8 cellular contexts compared by ENCODE assay signal in the genomic region with DNA sequence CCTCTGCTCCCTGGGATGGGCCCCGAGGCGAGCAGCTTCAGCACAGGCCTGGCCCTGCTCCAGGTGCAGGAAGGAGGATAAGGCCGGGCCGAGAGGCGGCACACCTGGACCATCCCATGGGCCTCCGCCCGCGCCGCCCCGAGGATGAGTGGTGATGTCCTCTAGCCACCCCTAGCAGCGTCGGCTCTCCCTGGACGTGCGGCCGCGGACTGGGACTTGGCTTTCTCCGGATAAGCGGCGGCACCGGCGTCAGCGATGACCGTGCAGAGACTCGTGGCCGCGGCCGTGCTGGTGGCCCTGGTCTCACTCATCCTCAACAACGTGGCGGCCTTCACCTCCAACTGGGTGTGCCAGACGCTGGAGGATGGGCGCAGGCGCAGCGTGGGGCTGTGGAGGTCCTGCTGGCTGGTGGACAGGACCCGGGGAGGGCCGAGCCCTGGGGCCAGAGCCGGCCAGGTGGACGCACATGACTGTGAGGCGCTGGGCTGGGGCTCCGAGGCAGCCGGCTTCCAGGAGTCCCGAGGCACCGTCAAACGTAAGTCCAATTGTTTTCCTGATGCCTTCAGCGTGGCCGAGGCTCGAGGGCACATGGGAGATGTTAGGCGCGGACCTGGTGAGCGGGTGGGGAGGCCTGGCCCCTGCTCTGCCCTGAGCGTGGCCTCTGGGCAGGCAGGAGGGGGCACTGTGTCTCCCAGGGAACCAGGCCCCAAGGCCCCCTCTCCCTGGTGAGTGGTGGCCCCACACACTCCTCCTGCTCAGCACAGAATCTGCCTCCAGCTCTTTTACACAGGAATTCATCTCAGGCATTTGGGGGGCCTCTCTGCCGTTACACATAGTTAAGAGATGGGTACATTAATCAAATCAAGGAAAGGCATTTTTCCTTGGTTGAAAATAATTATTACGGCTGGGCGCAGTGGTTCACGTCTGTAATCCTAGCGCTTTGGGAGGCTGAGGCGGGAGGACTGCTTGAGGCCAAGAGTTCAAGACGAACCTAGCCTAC. TPM values are rescaled to one million over a fixed set of nuclear protein-coding genes. Genes with fewer than 3 reads are reported as not detected.
A peak's percentile ranks its signal among the peaks of the same experiment; 100 is the strongest.
DNase-seq lines count a peak whose midpoint lies in the region; ATAC-seq and TF ChIP-seq lines count a peak whose summit lies in the region.

No MANE protein-coding gene starts in this region.

- H3K4me1 ChIP-seq in left lung (peaks cover 17 to 53% of the 10 kb centered on the region in 2 donors), PC-9 (replicated peaks; ENCODE audit: insufficient read depth) (no peaks in the 10 kb centered on the region)

- peaks cover 24% of the 10 kb centered on the region for H3K36me3 Mint-ChIP-seq in HFFc6 (ENCODE audit: low read depth)
- peaks cover 31% of the 10 kb centered on the region for H3K36me3 Mint-ChIP-seq in activated naive CD8-positive, alpha-beta T cell treated with anti-CD3 and anti-CD28 coated beads, Interleukin-2, amount 10 ng/mL, durations not matched to agents 7 days and 5 days

- H4K20me1 ChIP-seq in PC-9 (ENCODE audit: insufficient read depth), result no peaks in the 10 kb centered on the region

- H3K27me3 ChIP-seq in left lung (peaks cover 0 to 20% of the 10 kb centered on the region in 2 donors), PC-9 (ENCODE audit: insufficient read depth, low read depth) (no peaks in the 10 kb centered on the region)

- H3K4me1 Mint-ChIP-seq in HFFc6 (ENCODE audit: low read depth), result peaks cover 55% of the 10 kb centered on the region
- peaks cover 43% of the 10 kb centered on the region for H3K4me1 Mint-ChIP-seq in activated naive CD8-positive, alpha-beta T cell treated with anti-CD3 and anti-CD28 coated beads, Interleukin-2, amount 10 ng/mL, durations not matched to agents 7 days and 5 days
- peaks cover 59% of the 10 kb centered on the region for H3K4me1 Mint-ChIP-seq in stimulated activated naive CD8-positive, alpha-beta T cell treated with anti-CD3 and anti-CD28 coated beads, Interleukin-15, amount 100 ng/mL, for 72 hours

- peak; percentile 36 for DNase-seq in HFFc6
- peak; percentile 53 for DNase-seq in activated naive CD8-positive, alpha-beta T cell treated with anti-CD3 and anti-CD28 coated beads, Interleukin-2, amount 10 ng/mL, durations not matched to agents 7 days and 5 days
- DNase-seq in left lung, result peak in 1 of 2 donors; percentile 80
- peak in 1 of 2 donors; percentile 44 for DNase-seq in stimulated activated naive CD8-positive, alpha-beta T cell treated with anti-CD3 and anti-CD28 coated beads, Interleukin-15, amount 100 ng/mL, for 72 hours
- no peak for DNase-seq in LoVo (ENCODE audit: low spot score)
- DNase-seq in NCI-H146 (lab: John Stamatoyannopoulos, UW), result no peak
- no peak for DNase-seq in NCI-H69 (lab: John Stamatoyannopoulos, UW)
- no peak for DNase-seq in PC-9

- no peaks in the 10 kb centered on the region for H3F3A ChIP-seq in PC-9 (ENCODE audit: insufficient read depth, low read depth)

- no TSS peak for BruUV-seq in PC-9 (replicated peaks; lab: Mats Ljungman, UMichigan)

- H3K4me2 ChIP-seq in PC-9, result no peak overlapping the region

- H3K36me3 ChIP-seq in left lung (peaks cover 0 to 33% of the 10 kb centered on the region in 2 donors), PC-9 (ENCODE audit: low read depth) (no peaks in the 10 kb centered on the region)

- H3K79me2 ChIP-seq in PC-9 (ENCODE audit: low read depth), result no peaks in the 10 kb centered on the region

- intact Hi-C loops in left lung (cut with DNase I) (no loop called here), PC-9 (cut with micrococcal nuclease; ENCODE audit: unreplicated experiment) (no loop called here)

- H3K27ac Mint-ChIP-seq in HFFc6, result peak overlapping the region; percentile 78
- H3K27ac Mint-ChIP-seq in activated naive CD8-positive, alpha-beta T cell treated with anti-CD3 and anti-CD28 coated beads, Interleukin-2, amount 10 ng/mL, durations not matched to agents 7 days and 5 days, result peak overlapping the region; percentile 93
- peak overlapping the region; percentile 95 to 97 for H3K27ac Mint-ChIP-seq in stimulated activated naive CD8-positive, alpha-beta T cell treated with anti-CD3 and anti-CD28 coated beads, Interleukin-15, amount 100 ng/mL, for 72 hours

- peak overlapping the region; percentile 91 for H3K4me3 Mint-ChIP-seq in HFFc6
- H3K4me3 Mint-ChIP-seq in activated naive CD8-positive, alpha-beta T cell treated with anti-CD3 and anti-CD28 coated beads, Interleukin-2, amount 10 ng/mL, durations not matched to agents 7 days and 5 days, result peak overlapping the region; percentile 97
- peak overlapping the region; percentile 91 to 96 for H3K4me3 Mint-ChIP-seq in stimulated activated naive CD8-positive, alpha-beta T cell treated with anti-CD3 and anti-CD28 coated beads, Interleukin-15, amount 100 ng/mL, for 72 hours

- peaks cover 7% of the 10 kb centered on the region for H3K27me3 Mint-ChIP-seq in HFFc6 (ENCODE audit: insufficient read depth)
- no peaks in the 10 kb centered on the region for H3K27me3 Mint-ChIP-seq in activated naive CD8-positive, alpha-beta T cell treated with anti-CD3 and anti-CD28 coated beads, Interleukin-2, amount 10 ng/mL, durations not matched to agents 7 days and 5 days
- H3K27me3 Mint-ChIP-seq in stimulated activated naive CD8-positive, alpha-beta T cell treated with anti-CD3 and anti-CD28 coated beads, Interleukin-15, amount 100 ng/mL, for 72 hours, result no peaks in the 10 kb centered on the region

- POLR2A ChIA-PET in activated naive CD8-positive, alpha-beta T cell treated with anti-CD3 and anti-CD28 coated beads, Interleukin-2, amount 10 ng/mL, durations not matched to agents 7 days and 5 days (lab: Charles Lee), result interaction anchor here (1.1 to 3.5 kb wide), 7 partner anchors 11 to 172 kb away, joined by 3 to 35 read pairs (median 10); partner anchors contain the start of genes CRAMP1, IFT140, MAPK8IP3 and TELO2
- POLR2A ChIA-PET in PC-9 (lab: Charles Lee; ENCODE audit: unreplicated experiment), result no interaction called here

- TF ChIP-seq CTCF in HFFc6 (IDR thresholded peaks at IDR 0.05) (peak; percentile 28; the same call in 1 of the 2 replicates), left lung (IDR thresholded peaks at IDR 0.05) (no peak), PC-9 (conservative IDR thresholded peaks at IDR 0.05) (no peak)

- ATAC-seq in activated naive CD8-positive, alpha-beta T cell treated with anti-CD3 and anti-CD28 coated beads, Interleukin-2, amount 10 ng/mL, durations not matched to agents 7 days and 5 days (ENCODE audit: low read depth), result peak; percentile 16
- ATAC-seq in left lung, result peak; percentile 2
- peak; percentile 39 for ATAC-seq in stimulated activated naive CD8-positive, alpha-beta T cell treated with anti-CD3 and anti-CD28 coated beads, Interleukin-15, amount 100 ng/mL, for 72 hours

- no peaks in the 10 kb centered on the region for H3K9me3 ChIP-seq in left lung
- H3K9me3 ChIP-seq in PC-9 (ENCODE audit: insufficient read depth, low read depth), result no peaks in the 10 kb centered on the region

- no peaks in the 10 kb centered on the region for H3K9me2 ChIP-seq in PC-9 (ENCODE audit: insufficient read depth)

- no peak overlapping the region for H2AFZ ChIP-seq in PC-9

- peak overlapping the region; percentile 82 for H3K27ac ChIP-seq in left lung
- no peak overlapping the region for H3K27ac ChIP-seq in PC-9

- CTCF ChIA-PET in PC-9 (lab: Charles Lee), result no interaction called here

- no peaks in the 10 kb centered on the region for H3K9me3 Mint-ChIP-seq in HFFc6
- no peaks in the 10 kb centered on the region for H3K9me3 Mint-ChIP-seq in activated naive CD8-positive, alpha-beta T cell treated with anti-CD3 and anti-CD28 coated beads, Interleukin-2, amount 10 ng/mL, durations not matched to agents 7 days and 5 days
- H3K9me3 Mint-ChIP-seq in stimulated activated naive CD8-positive, alpha-beta T cell treated with anti-CD3 and anti-CD28 coated beads, Interleukin-15, amount 100 ng/mL, for 72 hours, result no peaks in the 10 kb centered on the region

- H3K4me3 ChIP-seq in left lung (peak overlapping the region; percentile 51 to 54), PC-9 (no peak overlapping the region)

RNA-seq across cellular contexts. Expression of gene TMEM204, which starts 0.9 kb away (rescaled TPM):
- total RNA-seq in HFFc6 (2021; fragmentation: NEBNext Ultra II Directional; extraction: Animal tissue kit (Norgen Biotek cat#: 25700)), result 10 to 100 TPM; 15.4 to 28.5 (median 16.2) TPM
- 10 to 100 TPM; 68.3 to 72.0 TPM for total RNA-seq in activated naive CD8-positive, alpha-beta T cell treated with anti-CD3 and anti-CD28 coated beads, Interleukin-2, amount 10 ng/mL, durations not matched to agents 7 days and 5 days
- 10 to 100 TPM; 26.6 to 28.7 TPM for total RNA-seq in left lung
- total RNA-seq in PC-9 (2021), result not detected in 2 replicates

RNA-seq across cellular contexts. Expression of gene TELO2, which starts 41.2 kb away (rescaled TPM):
- total RNA-seq in HFFc6 (2021; fragmentation: NEBNext Ultra II Directional; extraction: Animal tissue kit (Norgen Biotek cat#: 25700)), result 10 to 100 TPM; 28.6 to 37.4 (median 34.8) TPM
- 10 to 100 TPM; 53.9 to 57.1 TPM for total RNA-seq in activated naive CD8-positive, alpha-beta T cell treated with anti-CD3 and anti-CD28 coated beads, Interleukin-2, amount 10 ng/mL, durations not matched to agents 7 days and 5 days
- total RNA-seq in left lung (10 to 100 TPM; 34.9 to 38.6 TPM), PC-9 (2021) (56.0 and 67.6 TPM in 2 replicates)

RNA-seq across cellular contexts. Expression of gene PTX4, which starts 45.6 kb away (rescaled TPM):
- total RNA-seq in HFFc6 (2021; fragmentation: NEBNext Ultra II Directional; extraction: Animal tissue kit (Norgen Biotek cat#: 25700)), result under 1 TPM in 4 of 6 experiments, not detected in 2; 0.14 to 0.24 (median 0.18) TPM
- total RNA-seq in activated naive CD8-positive, alpha-beta T cell treated with anti-CD3 and anti-CD28 coated beads, Interleukin-2, amount 10 ng/mL, durations not matched to agents 7 days and 5 days, result not detected
- total RNA-seq in left lung, result not detected
- 0.39 TPM in 1 of 2 replicates, not detected in the other for total RNA-seq in PC-9 (2021)

RNA-seq across cellular contexts. Expression of gene CLCN7, which starts 59.5 kb away (rescaled TPM):
- 10 to 100 TPM; 47.5 to 62.6 (median 51.3) TPM for total RNA-seq in HFFc6 (2021; fragmentation: NEBNext Ultra II Directional; extraction: Animal tissue kit (Norgen Biotek cat#: 25700))
- total RNA-seq in activated naive CD8-positive, alpha-beta T cell treated with anti-CD3 and anti-CD28 coated beads, Interleukin-2, amount 10 ng/mL, durations not matched to agents 7 days and 5 days, result 10 to 100 TPM; 69.7 to 72.2 TPM
- total RNA-seq in left lung (100 to 1,000 TPM; 110 to 130 TPM), PC-9 (2021) (110 and 111 TPM in 2 replicates)

Comparison
In these comparisons a context has a peak if more than half of its experiments do, and no peak if none do; other contexts are left out.
1. DNase-seq: peak in HFFc6 (single experiment) and activated naive CD8-positive, alpha-beta T cell treated with anti-CD3 and anti-CD28 coated beads, Interleukin-2, amount 10 ng/mL, durations not matched to agents 7 days and 5 days (single experiment); none in LoVo (single experiment), NCI-H146 (single experiment), NCI-H69 (single experiment) and PC-9 (0 of 2).
2. RNA of gene TMEM204, which starts 0.9 kb away (total RNA-seq): 68.3 to 72.0 TPM in activated naive CD8-positive, alpha-beta T cell treated with anti-CD3 and anti-CD28 coated beads, Interleukin-2, amount 10 ng/mL, durations not matched to agents 7 days and 5 days, 26.6 to 28.7 TPM in left lung and 15.4 to 28.5 TPM in HFFc6; not detected in PC-9; every median in the first group is over 10 times any median in the second.
3. Peak in every context shown above with its lines, with median percentiles within 50 percentile points of each other: H3K27ac Mint-ChIP-seq, H3K4me3 Mint-ChIP-seq and ATAC-seq.